ENCODE assay signal across 1 cellular context in the genomic region with DNA sequence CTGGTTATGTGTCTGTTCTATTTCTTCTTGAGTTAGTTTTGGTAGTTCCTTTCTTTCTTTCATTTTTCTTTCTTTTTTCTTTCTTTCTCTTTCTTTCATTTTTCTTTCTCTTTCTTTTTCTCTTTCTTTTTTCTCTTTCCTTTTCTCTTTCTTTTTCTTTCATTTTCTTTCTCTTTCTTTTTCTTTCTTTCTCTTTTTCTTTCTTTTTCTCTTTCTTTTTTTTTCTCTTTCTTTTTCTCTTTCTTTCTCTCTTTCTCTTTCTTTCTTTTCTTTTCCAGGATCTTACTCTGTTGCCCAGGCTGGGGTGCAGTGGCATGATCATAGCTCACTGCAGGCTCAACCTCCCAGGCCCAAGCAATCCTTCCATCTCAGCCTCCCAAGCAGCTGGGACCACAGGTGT.
TF ChIP-seq lines count a peak whose summit lies in the region.

No MANE protein-coding gene starts in this region.

TF ChIP-seq in GM23338, 12 proteins besides CTCF, POLR2A, EP300 and RAD21:
- TF ChIP-seq EZH2phosphoT487 (IDR thresholded peaks at IDR 0.05; ENCODE audit: unreplicated experiment) (no peak), CREB1 (CRISPR knock-in tag; IDR thresholded peaks at IDR 0.05; ENCODE audit: low read depth) (no peak), ZNF114 (CRISPR knock-in tag; IDR thresholded peaks at IDR 0.05) (no peak), EZH2 (IDR thresholded peaks at IDR 0.05; ENCODE audit: low read depth, unreplicated experiment) (no peak), POLR2AphosphoS5 (IDR thresholded peaks at IDR 0.05; ENCODE audit: low read depth) (no peak), STAT1 (IDR thresholded peaks at IDR 0.05; ENCODE audit: unreplicated experiment) (no peak), NANOG (IDR thresholded peaks at IDR 0.05; ENCODE audit: borderline replicate concordance) (no peak), JUNB (IDR thresholded peaks at IDR 0.05; ENCODE audit: unreplicated experiment) (no peak), ZNF331 (CRISPR knock-in tag; IDR thresholded peaks at IDR 0.05; ENCODE audit: low read depth) (no peak)
- TF ChIP-seq, protein P1, sequence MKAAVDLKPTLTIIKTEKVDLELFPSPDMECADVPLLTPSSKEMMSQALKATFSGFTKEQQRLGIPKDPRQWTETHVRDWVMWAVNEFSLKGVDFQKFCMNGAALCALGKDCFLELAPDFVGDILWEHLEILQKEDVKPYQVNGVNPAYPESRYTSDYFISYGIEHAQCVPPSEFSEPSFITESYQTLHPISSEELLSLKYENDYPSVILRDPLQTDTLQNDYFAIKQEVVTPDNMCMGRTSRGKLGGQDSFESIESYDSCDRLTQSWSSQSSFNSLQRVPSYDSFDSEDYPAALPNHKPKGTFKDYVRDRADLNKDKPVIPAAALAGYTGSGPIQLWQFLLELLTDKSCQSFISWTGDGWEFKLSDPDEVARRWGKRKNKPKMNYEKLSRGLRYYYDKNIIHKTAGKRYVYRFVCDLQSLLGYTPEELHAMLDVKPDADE (IDR thresholded peaks at IDR 0.05), result no peak
- TF ChIP-seq, protein P2, sequence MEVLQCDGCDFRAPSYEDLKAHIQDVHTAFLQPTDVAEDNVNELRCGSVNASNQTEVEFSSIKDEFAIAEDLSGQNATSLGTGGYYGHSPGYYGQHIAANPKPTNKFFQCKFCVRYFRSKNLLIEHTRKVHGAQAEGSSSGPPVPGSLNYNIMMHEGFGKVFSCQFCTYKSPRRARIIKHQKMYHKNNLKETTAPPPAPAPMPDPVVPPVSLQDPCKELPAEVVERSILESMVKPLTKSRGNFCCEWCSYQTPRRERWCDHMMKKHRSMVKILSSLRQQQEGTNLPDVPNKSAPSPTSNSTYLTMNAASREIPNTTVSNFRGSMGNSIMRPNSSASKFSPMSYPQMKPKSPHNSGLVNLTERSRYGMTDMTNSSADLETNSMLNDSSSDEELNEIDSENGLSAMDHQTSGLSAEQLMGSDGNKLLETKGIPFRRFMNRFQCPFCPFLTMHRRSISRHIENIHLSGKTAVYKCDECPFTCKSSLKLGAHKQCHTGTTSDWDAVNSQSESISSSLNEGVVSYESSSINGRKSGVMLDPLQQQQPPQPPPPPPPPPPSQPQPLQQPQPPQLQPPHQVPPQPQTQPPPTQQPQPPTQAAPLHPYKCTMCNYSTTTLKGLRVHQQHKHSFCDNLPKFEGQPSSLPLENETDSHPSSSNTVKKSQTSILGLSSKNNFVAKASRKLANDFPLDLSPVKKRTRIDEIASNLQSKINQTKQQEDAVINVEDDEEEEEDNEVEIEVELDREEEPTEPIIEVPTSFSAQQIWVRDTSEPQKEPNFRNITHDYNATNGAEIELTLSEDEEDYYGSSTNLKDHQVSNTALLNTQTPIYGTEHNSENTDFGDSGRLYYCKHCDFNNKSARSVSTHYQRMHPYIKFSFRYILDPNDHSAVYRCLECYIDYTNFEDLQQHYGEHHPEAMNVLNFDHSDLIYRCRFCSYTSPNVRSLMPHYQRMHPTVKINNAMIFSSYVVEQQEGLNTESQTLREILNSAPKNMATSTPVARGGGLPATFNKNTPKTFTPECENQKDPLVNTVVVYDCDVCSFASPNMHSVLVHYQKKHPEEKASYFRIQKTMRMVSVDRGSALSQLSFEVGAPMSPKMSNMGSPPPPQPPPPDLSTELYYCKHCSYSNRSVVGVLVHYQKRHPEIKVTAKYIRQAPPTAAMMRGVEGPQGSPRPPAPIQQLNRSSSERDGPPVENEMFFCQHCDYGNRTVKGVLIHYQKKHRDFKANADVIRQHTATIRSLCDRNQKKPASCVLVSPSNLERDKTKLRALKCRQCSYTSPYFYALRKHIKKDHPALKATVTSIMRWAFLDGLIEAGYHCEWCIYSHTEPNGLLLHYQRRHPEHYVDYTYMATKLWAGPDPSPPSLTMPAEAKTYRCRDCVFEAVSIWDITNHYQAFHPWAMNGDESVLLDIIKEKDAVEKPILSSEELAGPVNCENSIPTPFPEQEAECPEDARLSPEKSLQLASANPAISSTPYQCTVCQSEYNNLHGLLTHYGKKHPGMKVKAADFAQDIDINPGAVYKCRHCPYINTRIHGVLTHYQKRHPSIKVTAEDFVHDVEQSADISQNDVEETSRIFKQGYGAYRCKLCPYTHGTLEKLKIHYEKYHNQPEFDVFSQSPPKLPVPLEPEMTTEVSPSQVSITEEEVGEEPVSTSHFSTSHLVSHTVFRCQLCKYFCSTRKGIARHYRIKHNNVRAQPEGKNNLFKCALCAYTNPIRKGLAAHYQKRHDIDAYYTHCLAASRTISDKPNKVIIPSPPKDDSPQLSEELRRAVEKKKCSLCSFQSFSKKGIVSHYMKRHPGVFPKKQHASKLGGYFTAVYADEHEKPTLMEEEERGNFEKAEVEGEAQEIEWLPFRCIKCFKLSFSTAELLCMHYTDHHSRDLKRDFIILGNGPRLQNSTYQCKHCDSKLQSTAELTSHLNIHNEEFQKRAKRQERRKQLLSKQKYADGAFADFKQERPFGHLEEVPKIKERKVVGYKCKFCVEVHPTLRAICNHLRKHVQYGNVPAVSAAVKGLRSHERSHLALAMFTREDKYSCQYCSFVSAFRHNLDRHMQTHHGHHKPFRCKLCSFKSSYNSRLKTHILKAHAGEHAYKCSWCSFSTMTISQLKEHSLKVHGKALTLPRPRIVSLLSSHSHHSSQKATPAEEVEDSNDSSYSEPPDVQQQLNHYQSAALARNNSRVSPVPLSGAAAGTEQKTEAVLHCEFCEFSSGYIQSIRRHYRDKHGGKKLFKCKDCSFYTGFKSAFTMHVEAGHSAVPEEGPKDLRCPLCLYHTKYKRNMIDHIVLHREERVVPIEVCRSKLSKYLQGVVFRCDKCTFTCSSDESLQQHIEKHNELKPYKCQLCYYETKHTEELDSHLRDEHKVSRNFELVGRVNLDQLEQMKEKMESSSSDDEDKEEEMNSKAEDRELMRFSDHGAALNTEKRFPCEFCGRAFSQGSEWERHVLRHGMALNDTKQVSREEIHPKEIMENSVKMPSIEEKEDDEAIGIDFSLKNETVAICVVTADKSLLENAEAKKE (CRISPR knock-in tag; IDR thresholded peaks at IDR 0.05), result no peak
- TF ChIP-seq, protein P3, sequence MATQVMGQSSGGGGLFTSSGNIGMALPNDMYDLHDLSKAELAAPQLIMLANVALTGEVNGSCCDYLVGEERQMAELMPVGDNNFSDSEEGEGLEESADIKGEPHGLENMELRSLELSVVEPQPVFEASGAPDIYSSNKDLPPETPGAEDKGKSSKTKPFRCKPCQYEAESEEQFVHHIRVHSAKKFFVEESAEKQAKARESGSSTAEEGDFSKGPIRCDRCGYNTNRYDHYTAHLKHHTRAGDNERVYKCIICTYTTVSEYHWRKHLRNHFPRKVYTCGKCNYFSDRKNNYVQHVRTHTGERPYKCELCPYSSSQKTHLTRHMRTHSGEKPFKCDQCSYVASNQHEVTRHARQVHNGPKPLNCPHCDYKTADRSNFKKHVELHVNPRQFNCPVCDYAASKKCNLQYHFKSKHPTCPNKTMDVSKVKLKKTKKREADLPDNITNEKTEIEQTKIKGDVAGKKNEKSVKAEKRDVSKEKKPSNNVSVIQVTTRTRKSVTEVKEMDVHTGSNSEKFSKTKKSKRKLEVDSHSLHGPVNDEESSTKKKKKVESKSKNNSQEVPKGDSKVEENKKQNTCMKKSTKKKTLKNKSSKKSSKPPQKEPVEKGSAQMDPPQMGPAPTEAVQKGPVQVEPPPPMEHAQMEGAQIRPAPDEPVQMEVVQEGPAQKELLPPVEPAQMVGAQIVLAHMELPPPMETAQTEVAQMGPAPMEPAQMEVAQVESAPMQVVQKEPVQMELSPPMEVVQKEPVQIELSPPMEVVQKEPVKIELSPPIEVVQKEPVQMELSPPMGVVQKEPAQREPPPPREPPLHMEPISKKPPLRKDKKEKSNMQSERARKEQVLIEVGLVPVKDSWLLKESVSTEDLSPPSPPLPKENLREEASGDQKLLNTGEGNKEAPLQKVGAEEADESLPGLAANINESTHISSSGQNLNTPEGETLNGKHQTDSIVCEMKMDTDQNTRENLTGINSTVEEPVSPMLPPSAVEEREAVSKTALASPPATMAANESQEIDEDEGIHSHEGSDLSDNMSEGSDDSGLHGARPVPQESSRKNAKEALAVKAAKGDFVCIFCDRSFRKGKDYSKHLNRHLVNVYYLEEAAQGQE (IDR thresholded peaks at IDR 0.05; ENCODE audit: unreplicated experiment), result no peak
